ENCODE assay signal across 8 cellular contexts in genomic region chr18:48711651-48712486, GRCh38.
A peak's percentile ranks its signal among the peaks of the same experiment; 100 is the strongest.
DNase-seq lines count a peak whose midpoint lies in the region; ATAC-seq and TF ChIP-seq lines count a peak whose summit lies in the region.

No MANE protein-coding gene starts in this region.

- CTCF ChIA-PET in RWPE1 (lab: Yijun Ruan, JAX) = no interaction called here

- H3K36me3 Mint-ChIP-seq in chondrocyte (ENCODE audit: low read depth) = peaks cover 26% of the 10 kb centered on the region
- H3K36me3 Mint-ChIP-seq in activated T-cell treated with anti-CD3 and anti-CD28 coated beads, Interleukin-2, amount 50 U/mL, for 24 hours (ENCODE audit: low read depth) = no peaks in the 10 kb centered on the region

- intact Hi-C loops in left colon (cut with DNase I, micrococcal nuclease) = no loop called here

- POLR2A ChIA-PET in RWPE1 (lab: Yijun Ruan, JAX; ENCODE audit: low non-redundant PET) = no interaction called here

- DNase-seq in AG08396 (ENCODE audit: low spot score) (peak; percentile 68), GM10266 (ENCODE audit: extremely low spot score) (peak; percentile 64), NCI-H446 treated with DMSO at 0.1 percent for 48 hours (lab: John Stamatoyannopoulos, UW) (peak; percentile 6), chondrocyte (ENCODE audit: low spot score) (no peak), left colon (peak; percentile 30 to 31), RWPE1 (ENCODE audit: low spot score) (no peak)
- DNase-seq in activated T-cell treated with anti-CD3 and anti-CD28 coated beads, Interleukin-2, amount 50 U/mL, for 24 hours = no peak

- no peaks in the 10 kb centered on the region for H3K27me3 Mint-ChIP-seq in chondrocyte (ENCODE audit: low read depth)
- H3K27me3 Mint-ChIP-seq in activated T-cell treated with anti-CD3 and anti-CD28 coated beads, Interleukin-2, amount 50 U/mL, for 24 hours = no peaks in the 10 kb centered on the region

- ATAC-seq in left colon = peak; percentile 31
- ATAC-seq in GM21737 (IDR thresholded peaks at IDR 0.05; ENCODE audit: unreplicated experiment) = no peak

- H3K4me3 Mint-ChIP-seq in chondrocyte (ENCODE audit: unreplicated experiment) = no peak overlapping the region
- no peak overlapping the region for H3K4me3 Mint-ChIP-seq in activated T-cell treated with anti-CD3 and anti-CD28 coated beads, Interleukin-2, amount 50 U/mL, for 24 hours

- H3K9me3 Mint-ChIP-seq in chondrocyte (ENCODE audit: low read depth) = no peaks in the 10 kb centered on the region
- no peaks in the 10 kb centered on the region for H3K9me3 Mint-ChIP-seq in activated T-cell treated with anti-CD3 and anti-CD28 coated beads, Interleukin-2, amount 50 U/mL, for 24 hours

- H3K27ac ChIP-seq in RWPE1 = no peak overlapping the region

- TF ChIP-seq CTCF in GM10266 (IDR thresholded peaks at IDR 0.05; ENCODE audit: control insufficient read depth, insufficient read depth, low read depth, missing control alignments) (peak; percentile 62), chondrocyte (IDR thresholded peaks at IDR 0.05) (peak; percentile 79), RWPE1 (conservative IDR thresholded peaks at IDR 0.05; ENCODE audit: low read depth) (no peak)

- peaks cover 13% of the 10 kb centered on the region for H3K4me1 Mint-ChIP-seq in chondrocyte (ENCODE audit: low read depth)
- peaks cover 1% of the 10 kb centered on the region for H3K4me1 Mint-ChIP-seq in activated T-cell treated with anti-CD3 and anti-CD28 coated beads, Interleukin-2, amount 50 U/mL, for 24 hours (ENCODE audit: low read depth)

- H3K27ac Mint-ChIP-seq in chondrocyte (ENCODE audit: unreplicated experiment) = peak overlapping the region; percentile 77
- no peak overlapping the region for H3K27ac Mint-ChIP-seq in activated T-cell treated with anti-CD3 and anti-CD28 coated beads, Interleukin-2, amount 50 U/mL, for 24 hours

Comparison
In these comparisons a context has a peak if more than half of its experiments do, and no peak if none do; other contexts are left out.
1. DNase-seq: peak in AG08396 (single experiment), GM10266 (single experiment), NCI-H446 treated with DMSO at 0.1 percent for 48 hours (single experiment) and left colon (2 of 2); none in chondrocyte (single experiment), RWPE1 (single experiment) and activated T-cell treated with anti-CD3 and anti-CD28 coated beads, Interleukin-2, amount 50 U/mL, for 24 hours (single experiment).